Comparison of ENCODE assay signal across 20 cellular contexts in genomic region chr1:70247768-70248167, GRCh38. TPM values are rescaled to one million over a fixed set of nuclear protein-coding genes. Genes with fewer than 3 reads are reported as not detected.
A peak's percentile ranks its signal among the peaks of the same experiment; 100 is the strongest.
DNase-seq lines count a peak whose midpoint lies in the region; ATAC-seq and TF ChIP-seq lines count a peak whose summit lies in the region.
"Had no signal": no experiment of that assay in that cellular context is flagged by ENCODE, and none has a peak within 500 bp of the region (broad histone marks: within the 10 kb centered on the region; RNA-seq: fewer than 3 reads in every experiment).

No MANE protein-coding gene starts in this region.

- H3K27ac Mint-ChIP-seq in activated CD8-positive, alpha-beta memory T cell treated with anti-CD3 and anti-CD28 coated beads, Interleukin-2, amount 10 ng/mL, durations not matched to agents 7 days and 5 days, result peak overlapping the region; percentile 88
- peak overlapping the region; percentile 59 for H3K27ac Mint-ChIP-seq in activated naive CD8-positive, alpha-beta T cell treated with anti-CD3 and anti-CD28 coated beads for 36 hours

- H3K79me2 ChIP-seq in smooth muscle cell (ENCODE audit: low read depth), result peaks cover 15% of the 10 kb centered on the region

- peaks cover 70% of the 10 kb centered on the region for H3K36me3 Mint-ChIP-seq in activated CD8-positive, alpha-beta memory T cell treated with anti-CD3 and anti-CD28 coated beads, Interleukin-2, amount 10 ng/mL, durations not matched to agents 7 days and 5 days
- peaks cover 48% of the 10 kb centered on the region for H3K36me3 Mint-ChIP-seq in activated naive CD8-positive, alpha-beta T cell treated with anti-CD3 and anti-CD28 coated beads for 36 hours

- no peak overlapping the region for H3K9ac ChIP-seq in smooth muscle cell (ENCODE audit: low read depth)
- H3K9ac ChIP-seq: BLaER1 treated with 17β-estradiol and CSF1 and Interleukin-3, amounts not matched to agents 10 nM and 100 nM had no signal

- H3K27me3 ChIP-seq in smooth muscle cell (ENCODE audit: low read depth), result no peaks in the 10 kb centered on the region
- H3K27me3 ChIP-seq: BLaER1 treated with 17β-estradiol and CSF1 and Interleukin-3, amounts not matched to agents 10 nM and 100 nM; esophagus muscularis mucosa; ovary; right atrium auricular region; suprapubic skin; vagina had no signal

- no peak for DNase-seq in activated CD8-positive, alpha-beta memory T cell treated with anti-CD3 and anti-CD28 coated beads, Interleukin-2, amount 10 ng/mL, durations not matched to agents 7 days and 5 days
- DNase-seq in activated CD8-positive, alpha-beta memory T cell treated with anti-CD3 and anti-CD28 coated beads for 24 hours, result no peak
- DNase-seq in OCI-M1 (lab: John Stamatoyannopoulos, UW) (peak; percentile 15), smooth muscle cell (lab: John Stamatoyannopoulos, UW; ENCODE audit: unreplicated experiment) (no peak), SHP77 (lab: John Stamatoyannopoulos, UW) (no peak), GM13977 (ENCODE audit: low spot score) (no peak), NCI-H2029 (lab: John Stamatoyannopoulos, UW) (no peak)
- DNase-seq in activated naive CD8-positive, alpha-beta T cell treated with anti-CD3 and anti-CD28 coated beads for 36 hours, result no peak
- DNase-seq: ACHN; activated effector memory CD4-positive, alpha-beta T cell treated with anti-CD3 and anti-CD28 coated beads, Interleukin-2, amount 50 U/mL, for 16 hours; effector memory CD8-positive, alpha-beta T cell; NCI-H1436 treated with DMSO at 0.1 percent for 48 hours; ovary; Right ventricle myocardium superior; stimulated activated CD8-positive, alpha-beta memory T cell treated with anti-CD3 and anti-CD28 coated beads, Interleukin-4, amount 100 ng/mL, for 48 hours had no signal

- CTCF ChIA-PET in activated CD8-positive, alpha-beta memory T cell treated with anti-CD3 and anti-CD28 coated beads, Interleukin-2, amount 10 ng/mL, durations not matched to agents 7 days and 5 days (lab: Charles Lee), result no interaction called here

- no peaks in the 10 kb centered on the region for H3K27me3 Mint-ChIP-seq in activated CD8-positive, alpha-beta memory T cell treated with anti-CD3 and anti-CD28 coated beads, Interleukin-2, amount 10 ng/mL, durations not matched to agents 7 days and 5 days
- no peaks in the 10 kb centered on the region for H3K27me3 Mint-ChIP-seq in activated naive CD8-positive, alpha-beta T cell treated with anti-CD3 and anti-CD28 coated beads for 36 hours
- H3K27me3 Mint-ChIP-seq: effector memory CD8-positive, alpha-beta T cell had no signal

- peaks cover 83% of the 10 kb centered on the region for H4K20me1 ChIP-seq in smooth muscle cell (ENCODE audit: low read depth)

- in situ Hi-C loops in GM13977 (cut with MboI; ENCODE audit: low pct_unique_long_range_greater_than_20kb, low sequenced_read_pairs, unreplicated experiment), result no loop called here

- ATAC-seq in activated CD8-positive, alpha-beta memory T cell treated with anti-CD3 and anti-CD28 coated beads, Interleukin-2, amount 10 ng/mL, durations not matched to agents 7 days and 5 days, result peak; percentile 75
- ATAC-seq: effector memory CD8-positive, alpha-beta T cell had no signal

- peaks cover 59% of the 10 kb centered on the region for H3F3A ChIP-seq in smooth muscle cell (ENCODE audit: low read depth)

- H3K36me3 ChIP-seq in smooth muscle cell (ENCODE audit: low read depth), result peaks cover 79% of the 10 kb centered on the region
- H3K36me3 ChIP-seq: ovary had no signal

- no peak for TF ChIP-seq CTCF in smooth muscle cell (IDR thresholded peaks at IDR 0.05; ENCODE audit: borderline replicate concordance, insufficient read depth, poor library complexity, severe bottlenecking)
- TF ChIP-seq CTCF in GM13977 (IDR thresholded peaks at IDR 0.05; ENCODE audit: extremely low read depth, insufficient read depth, missing control alignments), result no peak

- H3K9me3 ChIP-seq in smooth muscle cell (replicated peaks; ENCODE audit: low read depth), result no peaks in the 10 kb centered on the region
- H3K9me3 ChIP-seq: BLaER1 treated with 17β-estradiol and CSF1 and Interleukin-3, amounts not matched to agents 10 nM and 100 nM; esophagus muscularis mucosa; ovary; right atrium auricular region; suprapubic skin; vagina had no signal

- no peaks in the 10 kb centered on the region for H3K9me3 Mint-ChIP-seq in activated CD8-positive, alpha-beta memory T cell treated with anti-CD3 and anti-CD28 coated beads, Interleukin-2, amount 10 ng/mL, durations not matched to agents 7 days and 5 days (ENCODE audit: low read depth)
- H3K9me3 Mint-ChIP-seq in activated naive CD8-positive, alpha-beta T cell treated with anti-CD3 and anti-CD28 coated beads for 36 hours, result no peaks in the 10 kb centered on the region
- H3K9me3 Mint-ChIP-seq: effector memory CD8-positive, alpha-beta T cell had no signal

- no peak overlapping the region for H3K4me3 ChIP-seq in smooth muscle cell
- H3K4me3 ChIP-seq: BLaER1 treated with 17β-estradiol and CSF1 and Interleukin-3, amounts not matched to agents 10 nM and 100 nM; esophagus muscularis mucosa; ovary; right atrium auricular region; suprapubic skin; vagina had no signal

- H3K27ac ChIP-seq in smooth muscle cell (ENCODE audit: low read depth), result peak overlapping the region; percentile 41
- H3K27ac ChIP-seq: BLaER1 treated with 17β-estradiol and CSF1 and Interleukin-3, amounts not matched to agents 10 nM and 100 nM; esophagus muscularis mucosa; ovary; right atrium auricular region; suprapubic skin; vagina had no signal

- no peak overlapping the region for H2AFZ ChIP-seq in smooth muscle cell (ENCODE audit: low read depth)

- no peak overlapping the region for H3K4me3 Mint-ChIP-seq in activated CD8-positive, alpha-beta memory T cell treated with anti-CD3 and anti-CD28 coated beads, Interleukin-2, amount 10 ng/mL, durations not matched to agents 7 days and 5 days
- H3K4me3 Mint-ChIP-seq in activated naive CD8-positive, alpha-beta T cell treated with anti-CD3 and anti-CD28 coated beads for 36 hours, result no peak overlapping the region
- H3K4me3 Mint-ChIP-seq: effector memory CD8-positive, alpha-beta T cell had no signal

- H3K4me1 Mint-ChIP-seq in activated CD8-positive, alpha-beta memory T cell treated with anti-CD3 and anti-CD28 coated beads, Interleukin-2, amount 10 ng/mL, durations not matched to agents 7 days and 5 days, result peaks cover 31% of the 10 kb centered on the region
- peaks cover 21% of the 10 kb centered on the region for H3K4me1 Mint-ChIP-seq in activated naive CD8-positive, alpha-beta T cell treated with anti-CD3 and anti-CD28 coated beads for 36 hours

- H3K4me2 ChIP-seq in smooth muscle cell, result no peak overlapping the region
- H3K4me2 ChIP-seq: BLaER1 treated with 17β-estradiol and CSF1 and Interleukin-3, amounts not matched to agents 10 nM and 100 nM had no signal

- no peaks in the 10 kb centered on the region for H3K4me1 ChIP-seq in smooth muscle cell (ENCODE audit: low read depth)
- H3K4me1 ChIP-seq: BLaER1 treated with 17β-estradiol and CSF1 and Interleukin-3, amounts not matched to agents 10 nM and 100 nM; esophagus muscularis mucosa; right atrium auricular region; suprapubic skin; vagina had no signal

RNA-seq across cellular contexts. Expression of gene SRSF11, which starts 26.6 kb away (rescaled TPM):
- 100 to 1,000 TPM; 190 to 196 TPM for total RNA-seq in activated CD8-positive, alpha-beta memory T cell treated with anti-CD3 and anti-CD28 coated beads, Interleukin-2, amount 10 ng/mL, durations not matched to agents 7 days and 5 days
- total RNA-seq in activated naive CD8-positive, alpha-beta T cell treated with anti-CD3 and anti-CD28 coated beads for 36 hours, result 100 to 1,000 TPM; 187 to 190 TPM
- 211 and 258 TPM in 2 replicates for total RNA-seq in smooth muscle cell
- polyA plus RNA-seq in smooth muscle cell, result 155 and 178 TPM in 2 replicates

RNA-seq across cellular contexts. Expression of gene LRRC40, which starts 42.4 kb away (rescaled TPM):
- 10 to 100 TPM; 17.9 to 20.9 TPM for total RNA-seq in activated CD8-positive, alpha-beta memory T cell treated with anti-CD3 and anti-CD28 coated beads, Interleukin-2, amount 10 ng/mL, durations not matched to agents 7 days and 5 days
- total RNA-seq in activated naive CD8-positive, alpha-beta T cell treated with anti-CD3 and anti-CD28 coated beads for 36 hours, result 10 to 100 TPM; 22.5 to 23.6 TPM
- 32.9 and 37.3 TPM in 2 replicates for total RNA-seq in smooth muscle cell
- polyA plus RNA-seq in smooth muscle cell, result 11.8 and 12.2 TPM in 2 replicates
